Comparison of ENCODE assay signal across 12 cellular contexts in the genomic region with DNA sequence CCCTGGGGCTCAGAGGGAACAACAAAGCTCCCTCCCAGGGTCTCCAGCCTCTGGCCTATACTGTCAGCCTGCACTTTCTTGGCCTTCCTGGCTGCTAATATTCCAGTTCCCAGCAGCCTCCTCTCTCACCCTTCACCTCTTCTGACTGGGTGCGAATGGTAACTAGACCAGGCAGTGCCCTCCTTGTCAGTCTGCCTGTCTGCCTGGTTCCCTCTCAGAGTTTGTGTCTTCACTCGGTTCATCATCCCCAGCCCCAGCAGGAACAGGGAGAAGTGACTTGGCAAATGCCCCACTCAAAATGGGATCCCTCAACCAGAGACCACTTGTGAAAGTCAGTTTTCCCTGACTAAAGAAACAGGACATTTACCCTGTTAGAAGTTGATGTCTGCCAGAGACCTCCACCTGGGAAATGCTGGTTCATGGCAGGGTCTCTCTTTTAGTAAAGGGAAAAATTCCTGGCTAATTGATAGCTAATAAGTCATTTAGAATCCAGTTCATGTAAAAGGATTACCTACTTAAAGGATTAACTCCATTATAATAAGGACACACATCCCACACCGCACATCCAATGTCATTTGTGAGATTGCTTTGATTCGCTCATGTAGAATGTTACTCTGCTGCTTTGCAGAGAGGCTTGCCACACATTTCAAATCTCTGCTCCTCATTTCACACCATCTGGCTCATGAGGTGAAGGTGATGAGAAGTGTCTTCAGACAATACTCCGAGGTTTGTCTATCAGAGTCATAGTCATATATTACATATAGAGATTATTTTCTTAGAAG. TPM values are rescaled to one million over a fixed set of nuclear protein-coding genes. Genes with fewer than 3 reads are reported as not detected.
A peak's percentile ranks its signal among the peaks of the same experiment; 100 is the strongest.
DNase-seq lines count a peak whose midpoint lies in the region; ATAC-seq and TF ChIP-seq lines count a peak whose summit lies in the region.
"Had no signal": no experiment of that assay in that cellular context is flagged by ENCODE, and none has a peak within 500 bp of the region (broad histone marks: within the 10 kb centered on the region; RNA-seq: fewer than 3 reads in every experiment).

No MANE protein-coding gene starts in this region.

- peaks cover 1% of the 10 kb centered on the region for H3K4me1 ChIP-seq in CD4-positive, CD25-positive, alpha-beta regulatory T cell (ENCODE audit: control insufficient read depth, insufficient read depth, low read length, poor library complexity, severe bottlenecking)
- H3K4me1 ChIP-seq in neuronal stem cell (ENCODE audit: control insufficient read depth in 2 of 2, insufficient read depth in 1 of 2, low read depth in 1 of 2, low read length in 2 of 2): peaks cover 0 to 3% of the 10 kb centered on the region in 2 donors
- H3K4me1 ChIP-seq: BE2C had no signal

- no peak overlapping the region for H3K4ac ChIP-seq in neuronal stem cell (ENCODE audit: low read length)

- H2BK12ac ChIP-seq in neuronal stem cell (ENCODE audit: low read length): no peak overlapping the region

- no peak overlapping the region for H2BK120ac ChIP-seq in neuronal stem cell (ENCODE audit: low read depth, low read length)

- H3K9me3 ChIP-seq in CD4-positive, CD25-positive, alpha-beta regulatory T cell (ENCODE audit: control insufficient read depth in 2 of 2, low read length in 2 of 2): no peaks in the 10 kb centered on the region
- H3K9me3 ChIP-seq in WERI-Rb-1 (ENCODE audit: severe bottlenecking): no peaks in the 10 kb centered on the region
- H3K9me3 ChIP-seq in neuronal stem cell (replicated peaks in 1 of 2; ENCODE audit: control insufficient read depth in 2 of 2, insufficient read depth in 1 of 2, low read depth in 1 of 2, low read length in 2 of 2): peaks cover 0 to 1% of the 10 kb centered on the region in 2 donors
- H3K9me3 ChIP-seq: BE2C had no signal

- H3K23ac ChIP-seq in neuronal stem cell (ENCODE audit: low read depth, low read length, poor library complexity): no peak overlapping the region

- no peaks in the 10 kb centered on the region for H3K36me3 ChIP-seq in CD4-positive, CD25-positive, alpha-beta regulatory T cell (ENCODE audit: control insufficient read depth, insufficient read depth, low read length)
- H3K36me3 ChIP-seq in WERI-Rb-1: no peaks in the 10 kb centered on the region
- no peaks in the 10 kb centered on the region for H3K36me3 ChIP-seq in neuronal stem cell (replicated peaks in 1 of 2; ENCODE audit: control insufficient read depth in 2 of 2, insufficient read depth in 2 of 2, low read length in 2 of 2)
- H3K36me3 ChIP-seq: BE2C had no signal

- no peak overlapping the region for H2AK5ac ChIP-seq in neuronal stem cell (ENCODE audit: low read depth, low read length)

- H3K27ac Mint-ChIP-seq in CD4-positive, CD25-positive, alpha-beta regulatory T cell: peak overlapping the region in 2 of 3 donors; percentile 65 to 69

- no peaks in the 10 kb centered on the region for H3K27me3 ChIP-seq in CD4-positive, CD25-positive, alpha-beta regulatory T cell (ENCODE audit: control insufficient read depth, insufficient read depth, low read length)
- no peaks in the 10 kb centered on the region for H3K27me3 ChIP-seq in WERI-Rb-1 (ENCODE audit: insufficient read depth, low read depth, severe bottlenecking)
- H3K27me3 ChIP-seq in neuronal stem cell (ENCODE audit: control insufficient read depth in 3 of 3, insufficient read depth in 3 of 3, low read depth in 1 of 3, low read length in 3 of 3): peaks cover 0 to 51% (median 0%) of the 10 kb centered on the region in 3 experiments

- H3K27me3 Mint-ChIP-seq in CD4-positive, CD25-positive, alpha-beta regulatory T cell: no peaks in the 10 kb centered on the region

- no peak for TF ChIP-seq CTCF in WERI-Rb-1 (IDR thresholded peaks at IDR 0.05; ENCODE audit: low read depth, low read length)

- ATAC-seq in CD4-positive, CD25-positive, alpha-beta regulatory T cell (ENCODE audit: low read depth in 2 of 2): no peak
- ATAC-seq in HG03095 (IDR thresholded peaks at IDR 0.05; ENCODE audit: unreplicated experiment): no peak
- ATAC-seq: HCT116 had no signal

- no peak overlapping the region for H4K91ac ChIP-seq in neuronal stem cell (ENCODE audit: low read depth, low read length, poor library complexity)

- no peak overlapping the region for H3K4me2 ChIP-seq in neuronal stem cell (ENCODE audit: insufficient read depth, low read length, poor library complexity, severe bottlenecking)

- H3K9me3 Mint-ChIP-seq in CD4-positive, CD25-positive, alpha-beta regulatory T cell: no peaks in the 10 kb centered on the region

- no peaks in the 10 kb centered on the region for H3K79me1 ChIP-seq in neuronal stem cell (ENCODE audit: low read depth, low read length)

- H3K4me3 ChIP-seq in CD4-positive, CD25-positive, alpha-beta regulatory T cell (ENCODE audit: low read depth, low read length): no peak overlapping the region
- H3K4me3 ChIP-seq in WERI-Rb-1 (ENCODE audit: low read depth, low read length) (0 out of 2 replicates have a peak overlapping the region, but pooled peaks have one; percentile 7), neuronal stem cell (ENCODE audit: low read length in 2 of 2) (no peak overlapping the region)

- DNase-seq in CD4-positive, CD25-positive, alpha-beta regulatory T cell: no peak
- peak; percentile 66 for DNase-seq in D341Med (ENCODE audit: low spot score)
- DNase-seq in WERI-Rb-1: peak; percentile 80
- DNase-seq in neuronal stem cell (ENCODE audit: low spot score): no peak
- no peak for DNase-seq in H4 (ENCODE audit: low spot score)
- no peak for DNase-seq in cerebellum (ENCODE audit: low spot score)
- no peak for DNase-seq in hippocampal formation (lab: John Stamatoyannopoulos, UW)
- DNase-seq: BE2C had no signal

- no peak overlapping the region for H3K4me3 Mint-ChIP-seq in CD4-positive, CD25-positive, alpha-beta regulatory T cell

- no peak overlapping the region for H3K27ac ChIP-seq in CD4-positive, CD25-positive, alpha-beta regulatory T cell (ENCODE audit: insufficient read depth, low read length, poor library complexity, severe bottlenecking)
- H3K27ac ChIP-seq in WERI-Rb-1 (no peak overlapping the region), neuronal stem cell (replicated peaks; ENCODE audit: low read length) (no peak overlapping the region)
- H3K27ac ChIP-seq: C4-2B had no signal

- no peak overlapping the region for H3K9ac ChIP-seq in neuronal stem cell (ENCODE audit: low read depth, low read length, poor library complexity)

- H3K14ac ChIP-seq in neuronal stem cell (ENCODE audit: low read length): no peak overlapping the region

- no peak overlapping the region for H2AFZ ChIP-seq in neuronal stem cell (ENCODE audit: low read length)

- peaks cover 4% of the 10 kb centered on the region for H3K36me3 Mint-ChIP-seq in CD4-positive, CD25-positive, alpha-beta regulatory T cell

- no peak overlapping the region for H2BK15ac ChIP-seq in neuronal stem cell (ENCODE audit: low read length)

- peak overlapping the region; percentile 49 for H3K18ac ChIP-seq in neuronal stem cell (ENCODE audit: low read length)

- no peak overlapping the region for H4K8ac ChIP-seq in neuronal stem cell (ENCODE audit: low read depth, low read length)

- no CpG with 5 or more reads among the region's 5 CpGs for WGBS in neuronal stem cell (ENCODE audit: extremely low coverage in 2 of 2, insufficient read length in 2 of 2, insufficient replicate concordance in 1 of 2), 2 donors

- H2BK5ac ChIP-seq in neuronal stem cell (ENCODE audit: low read length): no peak overlapping the region

- peaks cover 0 to 26% (median 19%) of the 10 kb centered on the region in 4 donors for H3K4me1 Mint-ChIP-seq in CD4-positive, CD25-positive, alpha-beta regulatory T cell

RNA-seq across cellular contexts. Expression of a gene that starts 18.6 kb away (rescaled TPM):
- total RNA-seq in CD4-positive, CD25-positive, alpha-beta regulatory T cell: 22.0 TPM
- polyA plus RNA-seq in CD4-positive, CD25-positive, alpha-beta regulatory T cell: 10 to 100 TPM in 3 of 4 donors, 1 to 10 TPM in 1; 7.8 to 13.7 (median 12.3) TPM
- polyA plus RNA-seq in neuronal stem cell (2013, experiment 1 of 2): 9.5 TPM
- 9.4 TPM for polyA plus RNA-seq in neuronal stem cell (2013, experiment 2 of 2)
- total RNA-seq in H4 (2014; rRNA removed; shearing (Covaris generic)): 12.2 and 14.5 TPM in 2 replicates
- 0.36 TPM for total RNA-seq in cerebellum

RNA-seq across cellular contexts. Expression of a gene that starts 49.4 kb away (rescaled TPM):
- not detected for total RNA-seq in CD4-positive, CD25-positive, alpha-beta regulatory T cell
- polyA plus RNA-seq in CD4-positive, CD25-positive, alpha-beta regulatory T cell: not detected
- polyA plus RNA-seq in neuronal stem cell (2013, experiment 1 of 2): not detected
- not detected for polyA plus RNA-seq in neuronal stem cell (2013, experiment 2 of 2)
- total RNA-seq in H4 (2014; rRNA removed; shearing (Covaris generic)): not detected in 2 replicates
- not detected for total RNA-seq in cerebellum
- total RNA-seq: Daoy had no signal

Comparison
In these comparisons a context has a peak if more than half of its experiments do, and no peak if none do; other contexts are left out.
1. DNase-seq: peak in D341Med (single experiment) and WERI-Rb-1 (single experiment); none in CD4-positive, CD25-positive, alpha-beta regulatory T cell (0 of 3), neuronal stem cell (single experiment), H4 (single experiment), cerebellum (single experiment) and hippocampal formation (0 of 2).